30 cellular contexts compared by ENCODE assay signal in the genomic region with DNA sequence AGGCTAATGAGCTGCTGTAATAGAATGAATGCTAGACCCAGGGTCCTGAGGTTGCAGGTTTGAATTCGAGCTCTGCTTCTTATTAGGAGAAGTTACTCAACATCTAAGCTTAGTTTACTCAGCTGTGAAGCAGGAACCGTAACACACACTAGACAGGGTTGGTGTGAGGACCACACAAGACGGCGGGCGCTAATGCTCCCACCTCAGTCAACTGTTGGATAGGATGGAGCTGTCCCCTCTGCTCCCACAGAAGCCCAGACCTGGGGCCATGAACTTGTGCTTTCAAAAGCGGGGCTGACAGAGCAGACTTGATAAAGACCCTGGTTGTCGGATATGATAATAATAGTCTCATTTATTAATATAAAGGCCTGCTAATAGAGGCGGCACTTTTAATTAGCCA.
"Had no signal": no experiment of that assay in that cellular context is flagged by ENCODE, and none has a peak within 500 bp of the region (broad histone marks: within the 10 kb centered on the region; RNA-seq: fewer than 3 reads in every experiment).

No MANE protein-coding gene starts in this region.

- H3K9me3 Mint-ChIP-seq: immature natural killer cell; neural crest cell; stimulated activated effector memory CD8-positive, alpha-beta T cell treated with anti-CD3 and anti-CD28 coated beads, Interleukin-12 subunit alpha, Interleukin-12 subunit beta, amount 100 ng/mL, for 72 hours; stimulated activated naive CD8-positive, alpha-beta T cell treated with anti-CD3 and anti-CD28 coated beads, Interleukin-15, amount 100 ng/mL, for 72 hours had no signal

- DNase-seq: heart left ventricle; hypothalamus; immature natural killer cell; kidney; left colon; left lung; midbrain; mucosa of descending colon; naive thymus-derived CD4-positive, alpha-beta T cell; nucleus accumbens; pancreas; retina; right cardiac atrium; sigmoid colon; small intestine; spleen; stimulated activated CD4-positive, alpha-beta T cell treated with anti-CD3 and anti-CD28 coated beads, Interleukin-4, amount 100 ng/mL, for 24 hours; stimulated activated naive CD4-positive, alpha-beta T cell; stimulated activated naive CD8-positive, alpha-beta T cell treated with anti-CD3 and anti-CD28 coated beads, Interleukin-15, amount 100 ng/mL, for 72 hours; testis; thyroid gland; transverse colon; upper lobe of left lung had no signal

- H3K4me1 Mint-ChIP-seq: immature natural killer cell; neural crest cell; stimulated activated effector memory CD8-positive, alpha-beta T cell treated with anti-CD3 and anti-CD28 coated beads, Interleukin-12 subunit alpha, Interleukin-12 subunit beta, amount 100 ng/mL, for 72 hours; stimulated activated naive CD8-positive, alpha-beta T cell treated with anti-CD3 and anti-CD28 coated beads, Interleukin-15, amount 100 ng/mL, for 72 hours had no signal

- H3K27me3 Mint-ChIP-seq: stimulated activated naive CD8-positive, alpha-beta T cell treated with anti-CD3 and anti-CD28 coated beads, Interleukin-15, amount 100 ng/mL, for 72 hours had no signal

- H3K27ac Mint-ChIP-seq: immature natural killer cell; naive thymus-derived CD4-positive, alpha-beta T cell; nephron; stimulated activated effector memory CD8-positive, alpha-beta T cell treated with anti-CD3 and anti-CD28 coated beads, Interleukin-12 subunit alpha, Interleukin-12 subunit beta, amount 100 ng/mL, for 72 hours had no signal

- H3K9me3 ChIP-seq: heart left ventricle, left lung, mucosa of descending colon, pancreas, prostate gland, sigmoid colon, spleen, testis, thyroid gland, transverse colon, upper lobe of left lung had no signal

- H3K36me3 Mint-ChIP-seq: immature natural killer cell; naive thymus-derived CD4-positive, alpha-beta T cell; stimulated activated effector memory CD8-positive, alpha-beta T cell treated with anti-CD3 and anti-CD28 coated beads, Interleukin-12 subunit alpha, Interleukin-12 subunit beta, amount 100 ng/mL, for 72 hours had no signal

- H3K4me3 ChIP-seq: heart left ventricle, left lung, lung, mucosa of descending colon, pancreas, prostate gland, sigmoid colon, spleen, testis, thyroid gland, transverse colon, upper lobe of left lung had no signal

- H3K4me3 Mint-ChIP-seq: immature natural killer cell; naive thymus-derived CD4-positive, alpha-beta T cell; nephron; neural crest cell; stimulated activated effector memory CD8-positive, alpha-beta T cell treated with anti-CD3 and anti-CD28 coated beads, Interleukin-12 subunit alpha, Interleukin-12 subunit beta, amount 100 ng/mL, for 72 hours; stimulated activated naive CD8-positive, alpha-beta T cell treated with anti-CD3 and anti-CD28 coated beads, Interleukin-15, amount 100 ng/mL, for 72 hours had no signal

- H3K27me3 ChIP-seq: heart left ventricle, left lung, pancreas, sigmoid colon, spleen, testis, thyroid gland, transverse colon, upper lobe of left lung had no signal

- ATAC-seq: left colon; mucosa of descending colon; naive thymus-derived CD4-positive, alpha-beta T cell; stimulated activated effector memory CD8-positive, alpha-beta T cell treated with anti-CD3 and anti-CD28 coated beads, Interleukin-12 subunit alpha, Interleukin-12 subunit beta, amount 100 ng/mL, for 72 hours; stimulated activated naive CD8-positive, alpha-beta T cell treated with anti-CD3 and anti-CD28 coated beads, Interleukin-15, amount 100 ng/mL, for 72 hours had no signal

- H3K4me1 ChIP-seq: prostate gland, sigmoid colon, spleen, thyroid gland, transverse colon, upper lobe of left lung had no signal

- H3K36me3 ChIP-seq: heart left ventricle, left lung, pancreas, prostate gland, sigmoid colon, spleen, thyroid gland, transverse colon, upper lobe of left lung had no signal

- FAIRE-seq: islet of Langerhans, kidney, pancreas, small intestine, urothelium cell line had no signal

- H3K27ac ChIP-seq: heart left ventricle, left lung, prostate gland, sigmoid colon, spleen, testis, thyroid gland, transverse colon, upper lobe of left lung had no signal
